Comparison of ENCODE assay signal across 8 cellular contexts in the genomic region with DNA sequence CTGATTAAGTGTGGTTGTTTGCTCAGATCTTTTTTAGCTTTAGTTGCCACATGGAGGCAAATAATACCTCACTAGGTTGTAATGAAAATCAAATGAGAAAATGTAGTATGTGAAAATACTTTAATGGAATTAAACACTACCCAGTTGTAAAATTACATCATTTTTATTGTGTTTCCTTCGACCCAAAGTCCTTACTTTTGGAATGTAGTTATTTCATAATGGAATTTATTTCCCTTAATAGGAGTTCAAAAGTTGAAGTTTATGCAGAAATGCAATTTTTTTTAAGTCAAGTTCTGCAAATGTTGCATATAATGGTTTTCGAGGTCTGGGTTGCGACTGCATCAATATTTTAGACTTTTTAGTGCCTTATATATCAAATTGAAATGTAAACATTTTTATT. TPM values are rescaled to one million over a fixed set of nuclear protein-coding genes. Genes with fewer than 3 reads are reported as not detected.
DNase-seq lines count a peak whose midpoint lies in the region; ATAC-seq and TF ChIP-seq lines count a peak whose summit lies in the region.

No MANE protein-coding gene starts in this region.

- no peaks in the 10 kb centered on the region for H3K9me3 Mint-ChIP-seq in activated T-cell treated with anti-CD3 and anti-CD28 coated beads, Interleukin-2, amount 50 U/mL, for 24 hours
- H3K9me3 Mint-ChIP-seq in activated T-helper 1 cell treated with anti-CD3 and anti-CD28 coated beads, Interleukin-12 subunit alpha, Interleukin-12 subunit beta, Interleukin-2, Interleukin-4 antibody, amounts not matched to agents 30 ng/mL and 10 ng/mL and 1 ng/mL, durations not matched to agents 14 hours and 24 hours and 36 hours = no peaks in the 10 kb centered on the region

- peaks cover 3% of the 10 kb centered on the region for H3K9me3 ChIP-seq in iPS-18c (ENCODE audit: control insufficient read depth, insufficient read depth, low read length)
- H3K9me3 ChIP-seq in thoracic aorta = no peaks in the 10 kb centered on the region

- 0 out of 2 replicates have a peak overlapping the region, but pooled peaks have one; percentile 99 for H3K4me3 ChIP-seq in iPS-18c (ENCODE audit: insufficient read depth, low read depth, low read length)
- H3K4me3 ChIP-seq in thoracic aorta = peak overlapping the region; percentile 87

- H3K36me3 ChIP-seq in thoracic aorta = no peaks in the 10 kb centered on the region

- no peak for TF ChIP-seq CTCF in thoracic aorta (IDR thresholded peaks at IDR 0.05)

- intact Hi-C loops in activated T-helper 1 cell treated with anti-CD3 and anti-CD28 coated beads, Interleukin-12 subunit alpha, Interleukin-12 subunit beta, Interleukin-2, Interleukin-4 antibody, amounts not matched to agents 30 ng/mL and 10 ng/mL and 1 ng/mL, durations not matched to agents 14 hours and 24 hours and 36 hours (cut with micrococcal nuclease) = no loop called here

- no peak for DNase-seq in activated T-cell treated with anti-CD3 and anti-CD28 coated beads, Interleukin-2, amount 50 U/mL, for 24 hours
- DNase-seq in activated T-cell treated with anti-CD3 and anti-CD28 coated beads, Interleukin-2, amount 50 U/mL, for 1 hour = no peak
- DNase-seq in activated T-helper 1 cell treated with anti-CD3 and anti-CD28 coated beads, Interleukin-12 subunit alpha, Interleukin-12 subunit beta, Interleukin-2, Interleukin-4 antibody, amounts not matched to agents 30 ng/mL and 10 ng/mL and 1 ng/mL, durations not matched to agents 14 hours and 24 hours and 36 hours (ENCODE audit: low spot score) = no peak
- DNase-seq in thoracic aorta (ENCODE audit: low spot score) (no peak), superior temporal gyrus (ENCODE audit: extremely low spot score) (no peak), COLO829 (ENCODE audit: low spot score) (no peak), pons (ENCODE audit: low spot score) (no peak)

- peaks cover 61% of the 10 kb centered on the region for H3K4me1 Mint-ChIP-seq in activated T-cell treated with anti-CD3 and anti-CD28 coated beads, Interleukin-2, amount 50 U/mL, for 24 hours (ENCODE audit: low read depth)
- H3K4me1 Mint-ChIP-seq in activated T-helper 1 cell treated with anti-CD3 and anti-CD28 coated beads, Interleukin-12 subunit alpha, Interleukin-12 subunit beta, Interleukin-2, Interleukin-4 antibody, amounts not matched to agents 30 ng/mL and 10 ng/mL and 1 ng/mL, durations not matched to agents 14 hours and 24 hours and 36 hours (ENCODE audit: low read depth) = peaks cover 39% of the 10 kb centered on the region

- no peaks in the 10 kb centered on the region for H3K27me3 ChIP-seq in thoracic aorta (replicated peaks; ENCODE audit: insufficient read depth)

- no peak for ATAC-seq in thoracic aorta (ENCODE audit: insufficient number of reproducible peaks, low FRiP score, low read depth)

- H3K27ac ChIP-seq in thoracic aorta = peak overlapping the region in 1 of 2 donors; percentile 87

- no peaks in the 10 kb centered on the region for H3K27me3 Mint-ChIP-seq in activated T-cell treated with anti-CD3 and anti-CD28 coated beads, Interleukin-2, amount 50 U/mL, for 24 hours
- H3K27me3 Mint-ChIP-seq in activated T-helper 1 cell treated with anti-CD3 and anti-CD28 coated beads, Interleukin-12 subunit alpha, Interleukin-12 subunit beta, Interleukin-2, Interleukin-4 antibody, amounts not matched to agents 30 ng/mL and 10 ng/mL and 1 ng/mL, durations not matched to agents 14 hours and 24 hours and 36 hours (ENCODE audit: insufficient read depth) = peaks cover 7% of the 10 kb centered on the region

- peak overlapping the region; percentile 99 for H3K4me3 Mint-ChIP-seq in activated T-cell treated with anti-CD3 and anti-CD28 coated beads, Interleukin-2, amount 50 U/mL, for 24 hours
- peak overlapping the region; percentile 96 for H3K4me3 Mint-ChIP-seq in activated T-helper 1 cell treated with anti-CD3 and anti-CD28 coated beads, Interleukin-12 subunit alpha, Interleukin-12 subunit beta, Interleukin-2, Interleukin-4 antibody, amounts not matched to agents 30 ng/mL and 10 ng/mL and 1 ng/mL, durations not matched to agents 14 hours and 24 hours and 36 hours

- peaks cover 56 to 68% of the 10 kb centered on the region in 2 donors for H3K4me1 ChIP-seq in thoracic aorta (ENCODE audit: control insufficient read depth in 1 of 2, low read depth in 2 of 2)

- H3K36me3 Mint-ChIP-seq in activated T-cell treated with anti-CD3 and anti-CD28 coated beads, Interleukin-2, amount 50 U/mL, for 24 hours (ENCODE audit: low read depth) = peaks cover 40% of the 10 kb centered on the region
- peaks cover 13% of the 10 kb centered on the region for H3K36me3 Mint-ChIP-seq in activated T-helper 1 cell treated with anti-CD3 and anti-CD28 coated beads, Interleukin-12 subunit alpha, Interleukin-12 subunit beta, Interleukin-2, Interleukin-4 antibody, amounts not matched to agents 30 ng/mL and 10 ng/mL and 1 ng/mL, durations not matched to agents 14 hours and 24 hours and 36 hours (ENCODE audit: low read depth)

- H3K27ac Mint-ChIP-seq in activated T-cell treated with anti-CD3 and anti-CD28 coated beads, Interleukin-2, amount 50 U/mL, for 24 hours = peak overlapping the region; percentile 98
- H3K27ac Mint-ChIP-seq in activated T-helper 1 cell treated with anti-CD3 and anti-CD28 coated beads, Interleukin-12 subunit alpha, Interleukin-12 subunit beta, Interleukin-2, Interleukin-4 antibody, amounts not matched to agents 30 ng/mL and 10 ng/mL and 1 ng/mL, durations not matched to agents 14 hours and 24 hours and 36 hours = peak overlapping the region; percentile 99

RNA-seq across cellular contexts. Expression of gene TNPO1, which starts 31.0 kb away (rescaled TPM):
- total RNA-seq in activated T-helper 1 cell treated with anti-CD3 and anti-CD28 coated beads, Interleukin-12 subunit alpha, Interleukin-12 subunit beta, Interleukin-2, Interleukin-4 antibody, amounts not matched to agents 30 ng/mL and 10 ng/mL and 1 ng/mL, durations not matched to agents 14 hours and 24 hours and 36 hours = 133 and 142 TPM in 2 replicates
- 100 to 1,000 TPM in 1 of 2 donors, 10 to 100 TPM in 1; 75.8 to 150 TPM for total RNA-seq in thoracic aorta
